In genomic region chr18:24837065-24837464, GRCh38 we compare ENCODE assay signal across 1 cellular context.
TF ChIP-seq lines count a peak whose summit lies in the region.

No MANE protein-coding gene starts in this region.

TF ChIP-seq in HEK293, 187 proteins besides CTCF, POLR2A, EP300 and RAD21 (continued from another document):
- TF ChIP-seq ELK4 (IDR thresholded peaks at IDR 0.05; ENCODE audit: borderline replicate concordance, low read depth, low read length) (no peak), ZBTB1 (tag by site-specific recombination; IDR thresholded peaks at IDR 0.05) (no peak), FEZF1 (tag by site-specific recombination; IDR thresholded peaks at IDR 0.05) (peak; percentile 78), ZNF530 (tag by site-specific recombination; IDR thresholded peaks at IDR 0.05; ENCODE audit: low read depth) (no peak), ZNF629 (tag by site-specific recombination; IDR thresholded peaks at IDR 0.05) (peak; percentile 55; the same call in 1 of the 2 replicates), ZNF707 (tag by site-specific recombination; IDR thresholded peaks at IDR 0.05) (no peak), OVOL3 (tag by site-specific recombination; IDR thresholded peaks at IDR 0.05) (peak; percentile 32; the same call in 1 of the 2 replicates), TSHZ1 (tag by site-specific recombination; IDR thresholded peaks at IDR 0.05; ENCODE audit: borderline replicate concordance) (peak; percentile 72; the same call in 1 of the 2 replicates), ZNF426 (tag by site-specific recombination; IDR thresholded peaks at IDR 0.05) (no peak), OSR2 (tag by site-specific recombination; IDR thresholded peaks at IDR 0.05) (peak; percentile 89), ZNF837 (tag by site-specific recombination; IDR thresholded peaks at IDR 0.05) (no peak), ZNF280C (tag by site-specific recombination; IDR thresholded peaks at IDR 0.05) (no peak), ZNF24 (tag by site-specific recombination; IDR thresholded peaks at IDR 0.05) (0 out of 2 replicates have a peak, but pooled peaks have one; percentile 61), GLIS1 (tag by site-specific recombination; IDR thresholded peaks at IDR 0.05) (peak; percentile 50; the same call in 1 of the 2 replicates), ZNF521 (tag by site-specific recombination; IDR thresholded peaks at IDR 0.05) (no peak), ZBTB10 (tag by site-specific recombination; IDR thresholded peaks at IDR 0.05) (no peak), ZNF248 (tag by site-specific recombination; IDR thresholded peaks at IDR 0.05) (no peak), BCL6B (tag by site-specific recombination; IDR thresholded peaks at IDR 0.05) (0 out of 2 replicates have a peak, but pooled peaks have one; percentile 5), ZNF677 (tag by site-specific recombination; IDR thresholded peaks at IDR 0.05) (no peak), ZNF776 (tag by site-specific recombination; IDR thresholded peaks at IDR 0.05; ENCODE audit: borderline replicate concordance) (no peak), ZEB2 (tag by site-specific recombination; IDR thresholded peaks at IDR 0.05) (peak; percentile 65; the same call in 1 of the 2 replicates), ZNF2 (tag by site-specific recombination; IDR thresholded peaks at IDR 0.05) (no peak), ZNF148 (tag by site-specific recombination; IDR thresholded peaks at IDR 0.05; ENCODE audit: borderline replicate concordance) (no peak), ZNF830 (tag by site-specific recombination; IDR thresholded peaks at IDR 0.05; ENCODE audit: low read depth) (no peak), ZNF513 (tag by site-specific recombination; IDR thresholded peaks at IDR 0.05) (peak; percentile 76; the same call in 1 of the 2 replicates), ZNF211 (tag by site-specific recombination; IDR thresholded peaks at IDR 0.05; ENCODE audit: low read depth) (no peak), AEBP2 (tag by site-specific recombination; IDR thresholded peaks at IDR 0.05; ENCODE audit: borderline replicate concordance) (no peak), ZNF10 (tag by site-specific recombination; IDR thresholded peaks at IDR 0.05) (peak; percentile 37; the same call in 1 of the 2 replicates), PRDM1 (tag by site-specific recombination; IDR thresholded peaks at IDR 0.05) (no peak), ZNF391 (tag by site-specific recombination; IDR thresholded peaks at IDR 0.05; ENCODE audit: borderline replicate concordance, low read depth) (0 out of 2 replicates have a peak, but pooled peaks have one; percentile 28)
